In genomic region chr9:135290566-135290965, GRCh38 we compare ENCODE assay signal across 21 cellular contexts.
"Had no signal": no experiment of that assay in that cellular context is flagged by ENCODE, and none has a peak within 500 bp of the region (broad histone marks: within the 10 kb centered on the region; RNA-seq: fewer than 3 reads in every experiment).

No MANE protein-coding gene starts in this region.

- DNase-seq: activated CD4-positive, alpha-beta T cell treated with anti-CD3 and anti-CD28 coated beads for 48 hours; activated CD4-positive, alpha-beta T cell treated with anti-CD3 and anti-CD28 coated beads, Interleukin-2, amount 50 U/mL, for 4 hours; activated CD4-positive, CD25-positive, alpha-beta regulatory T cell treated with anti-CD3 and anti-CD28 coated beads, Interleukin-2, amount 50 U/mL, for 72 hours; activated CD8-positive, alpha-beta memory T cell treated with anti-CD3 and anti-CD28 coated beads, Interleukin-2, amount 50 U/mL, for 48 hours; activated CD8-positive, alpha-beta T cell treated with anti-CD3 and anti-CD28 coated beads, Interleukin-2, amount 10 ng/mL, durations not matched to agents 7 days and 5 days; activated naive CD4-positive, alpha-beta T cell treated with anti-CD3 and anti-CD28 coated beads, Interleukin-2, amount 50 U/mL, for 16 hours; activated naive CD8-positive, alpha-beta T cell treated with anti-CD3 and anti-CD28 coated beads, Interleukin-2, amount 10 ng/mL, durations not matched to agents 7 days and 5 days; activated T-cell treated with anti-CD3 and anti-CD28 coated beads, Interleukin-2, amount 50 U/mL, for 1 hour; anterior cingulate cortex; Kasumi-1; KBM-7; NCI-H1048; NCI-H146; NCI-H187 treated with DMSO at 0.1 percent for 48 hours; NCI-H2081 treated with DMSO at 0.1 percent for 48 hours; NCI-H446; PC-3; T-cell; T-helper 2 cell had no signal

- H3K27ac ChIP-seq: adrenal gland, SK-N-MC had no signal

- H3K27me3 ChIP-seq: adrenal gland had no signal

- ATAC-seq: activated CD8-positive, alpha-beta T cell treated with anti-CD3 and anti-CD28 coated beads, Interleukin-2, amount 10 ng/mL, durations not matched to agents 7 days and 5 days; PC-3; T-cell had no signal

- H3K36me3 ChIP-seq: adrenal gland had no signal

- H3K4me1 ChIP-seq: adrenal gland had no signal

- H3K9me3 ChIP-seq: adrenal gland had no signal

- H3K4me3 ChIP-seq: adrenal gland, SK-N-MC had no signal
